ENCODE assay signal across 23 cellular contexts in the genomic region with DNA sequence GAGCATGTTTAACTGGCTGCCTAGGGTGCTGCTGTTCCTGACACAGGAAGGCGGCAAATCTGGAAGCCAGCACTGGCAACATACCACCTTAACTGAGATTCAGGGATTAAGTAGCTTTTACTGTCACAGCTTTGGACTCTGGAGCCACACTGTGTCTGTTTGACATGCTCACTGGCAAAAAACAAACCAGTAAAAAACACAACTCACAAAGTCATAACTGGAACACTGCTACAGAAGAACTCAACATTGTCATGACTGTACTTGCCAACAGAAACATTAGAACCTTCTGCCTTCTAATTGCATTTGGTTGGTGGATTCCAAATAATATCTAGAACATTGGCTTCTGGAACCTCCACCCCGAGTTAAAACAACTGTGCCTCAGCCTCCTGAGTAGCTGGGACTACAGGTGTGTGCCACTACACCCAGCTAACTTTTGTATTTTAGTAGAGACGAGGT.
DNase-seq lines count a peak whose midpoint lies in the region; ATAC-seq and TF ChIP-seq lines count a peak whose summit lies in the region.
"Had no signal": no experiment of that assay in that cellular context is flagged by ENCODE, and none has a peak within 500 bp of the region (broad histone marks: within the 10 kb centered on the region; RNA-seq: fewer than 3 reads in every experiment).

No MANE protein-coding gene starts in this region.

- H3K36me3 Mint-ChIP-seq in activated T-helper 2 cell treated with anti-CD3 and anti-CD28 coated beads, Interferon-gamma antibody, Interleukin-2, Interleukin-4, amounts not matched to agents 10 μg/mL and 5 μg/mL and 100 μg/mL, durations not matched to agents 14 hours and 24 hours and 36 hours (ENCODE audit: low read depth): no peaks in the 10 kb centered on the region
- H3K36me3 Mint-ChIP-seq: CD14-positive monocyte; CD4-positive, alpha-beta memory T cell; CD4-positive, CD25-positive, alpha-beta regulatory T cell had no signal

- no peak overlapping the region for H3K27ac Mint-ChIP-seq in activated T-helper 2 cell treated with anti-CD3 and anti-CD28 coated beads, Interferon-gamma antibody, Interleukin-2, Interleukin-4, amounts not matched to agents 10 μg/mL and 5 μg/mL and 100 μg/mL, durations not matched to agents 14 hours and 24 hours and 36 hours
- H3K27ac Mint-ChIP-seq: CD14-positive monocyte; CD4-positive, alpha-beta memory T cell; CD4-positive, CD25-positive, alpha-beta regulatory T cell; CD8-positive, alpha-beta memory T cell had no signal

- no peak overlapping the region for H3K4me3 ChIP-seq in epithelial cell of esophagus (ENCODE audit: low read length)
- H3K4me3 ChIP-seq: BLaER1, GM12878 had no signal

- H3K4me3 Mint-ChIP-seq in activated T-helper 2 cell treated with anti-CD3 and anti-CD28 coated beads, Interferon-gamma antibody, Interleukin-2, Interleukin-4, amounts not matched to agents 10 μg/mL and 5 μg/mL and 100 μg/mL, durations not matched to agents 14 hours and 24 hours and 36 hours (ENCODE audit: low read depth): no peak overlapping the region
- H3K4me3 Mint-ChIP-seq: CD14-positive monocyte; CD4-positive, alpha-beta memory T cell; CD4-positive, CD25-positive, alpha-beta regulatory T cell; CD8-positive, alpha-beta memory T cell had no signal

- H3K9me3 Mint-ChIP-seq in activated T-helper 2 cell treated with anti-CD3 and anti-CD28 coated beads, Interferon-gamma antibody, Interleukin-2, Interleukin-4, amounts not matched to agents 10 μg/mL and 5 μg/mL and 100 μg/mL, durations not matched to agents 14 hours and 24 hours and 36 hours: no peaks in the 10 kb centered on the region

- no peaks in the 10 kb centered on the region for H3K4me1 Mint-ChIP-seq in activated T-helper 2 cell treated with anti-CD3 and anti-CD28 coated beads, Interferon-gamma antibody, Interleukin-2, Interleukin-4, amounts not matched to agents 10 μg/mL and 5 μg/mL and 100 μg/mL, durations not matched to agents 14 hours and 24 hours and 36 hours (ENCODE audit: low read depth)
- H3K4me1 Mint-ChIP-seq: CD14-positive monocyte; CD4-positive, alpha-beta memory T cell; CD4-positive, CD25-positive, alpha-beta regulatory T cell; CD8-positive, alpha-beta memory T cell had no signal

- ATAC-seq in left lobe of liver: peak; percentile 41
- ATAC-seq: GM12878 had no signal

- TF ChIP-seq CTCF in VCaP (conservative IDR thresholded peaks at IDR 0.05): no peak
- TF ChIP-seq CTCF in epithelial cell of esophagus (IDR thresholded peaks at IDR 0.05; ENCODE audit: insufficient read depth, low read depth, low read length, missing control alignments): no peak

- intact Hi-C loops in activated T-helper 2 cell treated with anti-CD3 and anti-CD28 coated beads, Interferon-gamma antibody, Interleukin-2, Interleukin-4, amounts not matched to agents 10 μg/mL and 5 μg/mL and 100 μg/mL, durations not matched to agents 14 hours and 24 hours and 36 hours (cut with micrococcal nuclease): no loop called here

- peak overlapping the region; percentile 24; the same call in 1 of the 2 replicates for H3K27ac ChIP-seq in VCaP
- H3K27ac ChIP-seq: BLaER1 had no signal

- H3K27me3 Mint-ChIP-seq in activated T-helper 2 cell treated with anti-CD3 and anti-CD28 coated beads, Interferon-gamma antibody, Interleukin-2, Interleukin-4, amounts not matched to agents 10 μg/mL and 5 μg/mL and 100 μg/mL, durations not matched to agents 14 hours and 24 hours and 36 hours (ENCODE audit: low read depth): no peaks in the 10 kb centered on the region
- H3K27me3 Mint-ChIP-seq: CD4-positive, alpha-beta memory T cell; CD8-positive, alpha-beta memory T cell had no signal

- DNase-seq in epithelial cell of esophagus (ENCODE audit: low read depth) (peak; percentile 4), left lobe of liver (ENCODE audit: low spot score) (no peak), GOT3 (lab: John Stamatoyannopoulos, UW) (no peak)
- DNase-seq in activated T-helper 2 cell treated with anti-CD3 and anti-CD28 coated beads, Interferon-gamma antibody, Interleukin-2, Interleukin-4, amounts not matched to agents 10 μg/mL and 5 μg/mL and 100 μg/mL, durations not matched to agents 14 hours and 24 hours and 36 hours (ENCODE audit: low spot score): no peak
- DNase-seq: 8988T; ACHN; BE2C; C1 segment of cervical spinal cord; CD4-positive, alpha-beta memory T cell; CD4-positive, CD25-positive, alpha-beta regulatory T cell; CD8-positive, alpha-beta memory T cell; COR-L47; DMS 273 treated with DMSO at 0.1 percent for 48 hours; DMS153; DMS53; DMS79; DND-41; EL; GDM1 had no signal
